In the genomic region with DNA sequence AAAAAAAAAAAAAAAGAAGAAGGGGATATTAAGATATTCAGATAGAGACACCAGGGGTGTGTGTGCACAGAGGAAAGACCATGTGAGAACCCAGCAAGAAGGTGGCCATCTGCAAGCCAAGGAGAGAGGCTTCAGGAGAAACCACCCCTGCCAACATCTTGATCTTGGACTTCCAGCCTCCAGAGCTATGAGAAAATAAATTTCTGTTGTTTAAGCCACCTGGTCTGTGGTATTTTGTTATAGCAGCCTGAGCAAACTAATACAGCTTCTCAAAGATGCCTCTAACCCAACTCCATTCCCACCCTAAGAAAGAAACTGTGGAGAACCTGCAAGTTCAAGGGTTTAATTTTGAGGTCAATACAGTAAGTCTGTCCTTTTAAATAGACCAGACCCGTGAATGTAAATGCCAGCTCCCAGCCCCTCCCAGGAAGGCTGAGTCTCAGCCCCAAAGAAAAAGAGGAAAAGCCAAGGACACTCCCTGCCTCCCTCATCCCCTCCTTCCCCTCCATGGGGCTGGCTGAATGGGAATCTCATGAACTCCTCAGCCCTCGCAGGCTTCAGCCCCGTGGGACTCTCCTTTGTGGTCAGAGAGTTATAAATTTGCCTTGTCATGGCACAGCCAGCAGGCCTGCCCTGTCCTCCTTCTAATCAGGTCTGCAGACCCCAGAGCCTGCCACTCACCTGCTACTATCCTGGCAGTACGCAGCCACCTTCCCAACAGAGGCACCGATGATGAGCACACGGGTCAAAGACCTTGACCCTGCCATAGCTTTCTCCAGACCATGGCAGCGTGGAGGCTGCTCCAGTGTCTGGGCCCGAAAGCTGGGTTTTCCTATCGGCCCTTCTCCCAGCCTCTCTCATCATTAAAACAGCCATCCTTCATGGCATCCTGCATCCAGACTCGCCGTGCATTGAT, we compare ENCODE assay signal across 20 cellular contexts. TPM values are rescaled to one million over a fixed set of nuclear protein-coding genes. Genes with fewer than 3 reads are reported as not detected.
"Had no signal": no experiment of that assay in that cellular context is flagged by ENCODE, and none has a peak within 500 bp of the region (broad histone marks: within the 10 kb centered on the region; RNA-seq: fewer than 3 reads in every experiment).

No MANE protein-coding gene starts in this region.

RNA-seq across cellular contexts. Expression of gene SPDYE3, which starts 9.4 kb away (rescaled TPM):
- total RNA-seq: kidney; left colon; left lung; liver; lower lobe of right lung; mammary epithelial cell; mucosa of gallbladder; naive thymus-derived CD8-positive, alpha-beta T cell; omental fat pad; ovary; progenitor cell of endocrine pancreas; pulmonary artery endothelial cell; right atrium auricular region; right lobe of liver; skeletal muscle tissue; smooth muscle cell; temporal lobe; tibial nerve; ureter; uterus had no signal
- polyA plus RNA-seq: mammary epithelial cell had no signal
